22 cellular contexts compared by ENCODE assay signal in the genomic region with DNA sequence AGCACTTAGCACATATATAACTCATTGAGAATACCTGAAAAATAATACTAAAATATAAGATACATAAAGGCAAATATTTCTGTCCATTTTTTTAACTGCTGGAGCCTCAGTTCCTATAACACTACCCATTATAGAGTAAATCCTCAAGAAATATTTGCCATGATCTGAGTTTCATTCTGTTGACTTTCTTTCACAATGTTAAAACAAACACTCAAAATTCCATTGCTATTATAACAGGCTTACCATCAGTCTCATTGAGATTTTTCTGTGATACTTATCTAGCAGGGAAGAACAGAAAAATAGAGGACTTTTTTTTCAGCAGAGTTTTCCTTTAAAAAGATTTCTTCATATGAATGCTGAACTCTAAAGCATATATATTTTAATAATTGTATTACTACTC. TPM values are rescaled to one million over a fixed set of nuclear protein-coding genes. Genes with fewer than 3 reads are reported as not detected.
"Had no signal": no experiment of that assay in that cellular context is flagged by ENCODE, and none has a peak within 500 bp of the region (broad histone marks: within the 10 kb centered on the region; RNA-seq: fewer than 3 reads in every experiment).

No MANE protein-coding gene starts in this region.

- H3K4me3 Mint-ChIP-seq: endodermal cell, natural killer cell, neural crest cell, type B pancreatic cell had no signal

- H3K4me1 Mint-ChIP-seq: endodermal cell, natural killer cell had no signal

- H3K9me3 ChIP-seq: colonic mucosa, sigmoid colon, stomach, vagina had no signal

- H3K27ac Mint-ChIP-seq: endodermal cell, natural killer cell, type B pancreatic cell had no signal

- H3K4me1 ChIP-seq: colonic mucosa, heart right ventricle, stomach, vagina had no signal

- DNase-seq: colonic mucosa; effector CD4-positive, alpha-beta T cell; endodermal cell; erythroblast; heart right ventricle; hypothalamus; kidney glomerular epithelial cell; natural killer cell; posterior cingulate gyrus; sigmoid colon; small intestine; stimulated activated CD4-positive, alpha-beta T cell treated with anti-CD3 and anti-CD28 coated beads, Interleukin-12 subunit alpha, Interleukin-12 subunit beta, amount 100 ng/mL, for 4 hours; stimulated activated naive CD4-positive, alpha-beta T cell; stomach; substantia nigra had no signal

- H3K27ac ChIP-seq: colonic mucosa, heart right ventricle, stomach, vagina had no signal

- H3K36me3 ChIP-seq: colonic mucosa, heart right ventricle, stomach, vagina had no signal

- H3K9me3 Mint-ChIP-seq: endodermal cell, type B pancreatic cell had no signal

- ATAC-seq: heart right ventricle, natural killer cell had no signal

- H3K4me3 ChIP-seq: colonic mucosa, heart right ventricle, sigmoid colon, stomach, vagina had no signal

- H3K36me3 Mint-ChIP-seq: natural killer cell, type B pancreatic cell had no signal

- H3K27me3 ChIP-seq: colonic mucosa, heart right ventricle, sigmoid colon, stomach, vagina had no signal

RNA-seq across cellular contexts. Expression of gene LMO3, which starts 24.5 kb away (rescaled TPM):
- total RNA-seq: dermis microvascular lymphatic vessel endothelial cell, endothelial cell of umbilical vein, glomerular endothelial cell, natural killer cell, pulmonary artery endothelial cell had no signal
